ENCODE assay signal across 9 cellular contexts in the genomic region with DNA sequence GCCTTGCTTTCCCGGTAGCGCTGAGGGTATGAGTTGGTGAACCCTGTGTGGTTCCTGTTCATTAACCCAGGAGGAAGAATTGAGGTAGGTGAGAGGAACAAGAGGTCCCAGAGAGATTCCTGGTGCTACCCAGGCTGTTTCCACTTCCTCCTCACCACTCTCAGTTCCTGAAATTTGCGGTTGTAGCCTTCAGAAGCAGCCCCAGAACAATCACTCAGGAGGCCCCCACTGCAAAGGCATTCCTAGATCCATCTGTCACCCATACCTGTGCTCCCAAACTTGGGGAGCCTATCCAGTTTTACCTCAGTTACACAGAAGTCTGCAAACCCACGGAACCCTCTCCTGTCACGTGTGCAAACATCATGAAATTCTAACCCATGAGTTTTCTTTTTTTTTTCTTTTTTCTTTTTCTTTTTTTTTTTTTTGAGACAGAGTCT. TPM values are rescaled to one million over a fixed set of nuclear protein-coding genes. Genes with fewer than 3 reads are reported as not detected.
A peak's percentile ranks its signal among the peaks of the same experiment; 100 is the strongest.
DNase-seq lines count a peak whose midpoint lies in the region; ATAC-seq, FAIRE-seq and TF ChIP-seq lines count a peak whose summit lies in the region.
"Had no signal": no experiment of that assay in that cellular context is flagged by ENCODE, and none has a peak within 500 bp of the region (broad histone marks: within the 10 kb centered on the region; RNA-seq: fewer than 3 reads in every experiment).

No MANE protein-coding gene starts in this region.

- 73% methylated on average over 4 of the region's 5 CpGs for WGBS in right lobe of liver (ENCODE audit: insufficient coverage, low coverage, low lambda C conversion rate, missing lambda C conversion rate)
- WGBS in HepG2 (ENCODE audit: low lambda C conversion rate), result 33% methylated on average over 5 of the region's 5 CpGs

- H3K9ac ChIP-seq in HepG2 (ENCODE audit: insufficient read depth, low read depth, low read length), result no peak overlapping the region

- no peak for FAIRE-seq in HepG2 (lab: Jason Lieb, UNC)

- no peak overlapping the region for H3K4me2 ChIP-seq in HepG2 (ENCODE audit: low read depth, low read length)

- intact Hi-C loops in right lobe of liver (cut with DNase I) (no loop called here), HepG2 (cut with micrococcal nuclease; ENCODE audit: unreplicated experiment) (no loop called here), upper lobe of right lung (cut with DNase I) (no loop called here)

- H4K20me1 ChIP-seq in HepG2 (ENCODE audit: insufficient read depth, low read length), result no peaks in the 10 kb centered on the region

- TF ChIP-seq POLR2A in right lobe of liver (IDR thresholded peaks at IDR 0.05), result no peak
- TF ChIP-seq POLR2A in HepG2 (IDR thresholded peaks at IDR 0.05; ENCODE audit: insufficient read depth in 1 of 2, low read depth in 2 of 2, low read length in 2 of 2), result no peak
- no peak for TF ChIP-seq POLR2A in NB4 (IDR thresholded peaks at IDR 0.05; ENCODE audit: extremely low read depth, insufficient read length)

- H3K4me1 ChIP-seq in right lobe of liver, result peaks cover 0 to 3% (median 0%) of the 10 kb centered on the region in 4 donors
- H3K4me1 ChIP-seq in HepG2 (ENCODE audit: insufficient read depth, low read length), result peaks cover 15% of the 10 kb centered on the region
- no peaks in the 10 kb centered on the region for H3K4me1 ChIP-seq in upper lobe of right lung

- peak; percentile 16 to 45 (median 36) for ATAC-seq in right lobe of liver
- ATAC-seq in HepG2, result no peak
- ATAC-seq in HG02884 (IDR thresholded peaks at IDR 0.05; ENCODE audit: unreplicated experiment), result peak; percentile 83
- ATAC-seq in upper lobe of right lung, result peak; percentile 88

- no peak for DNase-seq in right lobe of liver
- no peak for DNase-seq in HepG2 (ENCODE audit: low spot score)
- DNase-seq in NB4 (ENCODE audit: low read depth), result peak; percentile 36
- no peak for DNase-seq in upper lobe of right lung
- no peak for DNase-seq in cerebellum (ENCODE audit: low spot score)
- no peak for DNase-seq in NCI-H1048 (lab: John Stamatoyannopoulos, UW)
- DNase-seq in NCI-H82 treated with DMSO at 0.1 percent for 48 hours (lab: John Stamatoyannopoulos, UW; ENCODE audit: unreplicated experiment), result no peak
- DNase-seq: IMR-90 had no signal

- no TSS peak for BruUV-seq in HepG2 (replicated peaks; lab: Mats Ljungman, UMichigan)

- H3K27ac ChIP-seq in right lobe of liver (no peak overlapping the region), HepG2 (ENCODE audit: extremely low read length, insufficient read depth, low read length) (no peak overlapping the region), upper lobe of right lung (no peak overlapping the region)

- POLR2A ChIA-PET in HepG2 (lab: Yijun Ruan, JAX), result no interaction called here

- H3K9me3 ChIP-seq in right lobe of liver, result no peaks in the 10 kb centered on the region
- H3K9me3 ChIP-seq in HepG2 (ENCODE audit: low read length), result no peaks in the 10 kb centered on the region
- no peaks in the 10 kb centered on the region for H3K9me3 ChIP-seq in upper lobe of right lung

- H3K36me3 ChIP-seq in right lobe of liver, result no peaks in the 10 kb centered on the region
- no peaks in the 10 kb centered on the region for H3K36me3 ChIP-seq in HepG2 (replicated peaks in 1 of 2; ENCODE audit: control insufficient read depth in 1 of 2, insufficient read depth in 2 of 2, low read length in 2 of 2)
- no peaks in the 10 kb centered on the region for H3K36me3 ChIP-seq in upper lobe of right lung

- H3K79me2 ChIP-seq in HepG2 (ENCODE audit: insufficient read depth, low read length), result no peaks in the 10 kb centered on the region

- in situ Hi-C loops in HepG2 (cut with HindIII; ENCODE audit: extremely low pct_ligation_motif_present, low pct_unique_long_range_greater_than_20kb), result loop anchor here (25.0 kb wide), 1 partner anchor 411 kb away; a partner anchor contains a TSS

- no peak overlapping the region for H2AFZ ChIP-seq in HepG2 (ENCODE audit: low read length)

- no peaks in the 10 kb centered on the region for H3K27me3 ChIP-seq in right lobe of liver
- peaks cover 0 to 1% of the 10 kb centered on the region in 2 experiments; a peak in 3 of 5 replicates for H3K27me3 ChIP-seq in HepG2 (ENCODE audit: control insufficient read depth in 1 of 2, insufficient read depth in 2 of 2, low read length in 2 of 2)
- H3K27me3 ChIP-seq in upper lobe of right lung, result no peaks in the 10 kb centered on the region

- TF ChIP-seq CTCF in right lobe of liver (IDR thresholded peaks at IDR 0.05) (no peak), HepG2 (CRISPR knock-in tag; IDR thresholded peaks at IDR 0.05) (no peak), NB4 (IDR thresholded peaks at IDR 0.05; ENCODE audit: low read depth, low read length) (no peak), upper lobe of right lung (IDR thresholded peaks at IDR 0.05) (no peak)

- no peak for TF ChIP-seq EP300 in HepG2 (IDR thresholded peaks at IDR 0.05; ENCODE audit: low read depth in 2 of 2, low read length in 2 of 2)
- TF ChIP-seq EP300 in HepG2 (CRISPR knock-in tag; IDR thresholded peaks at IDR 0.05; ENCODE audit: borderline replicate concordance), result no peak

- H3K4me3 ChIP-seq in right lobe of liver, result no peak overlapping the region
- no peak overlapping the region for H3K4me3 ChIP-seq in HepG2 (replicated peaks in 1 of 3; ENCODE audit: insufficient read depth in 1 of 3, low read depth in 2 of 3, low read length in 3 of 3)
- H3K4me3 ChIP-seq in NB4 (ENCODE audit: low read depth, low read length), result no peak overlapping the region
- H3K4me3 ChIP-seq in upper lobe of right lung, result no peak overlapping the region

- TF ChIP-seq RAD21 in HepG2 (CRISPR knock-in tag; IDR thresholded peaks at IDR 0.05), result no peak

- CTCF ChIA-PET in HepG2 (lab: Yijun Ruan, JAX; ENCODE audit: low intra/inter-chr PET ratio, low total read pairs), result no interaction called here

TF ChIP-seq in HepG2, 621 proteins besides CTCF, POLR2A, EP300 and RAD21 (continues in another document):
- TF ChIP-seq, protein P1, sequence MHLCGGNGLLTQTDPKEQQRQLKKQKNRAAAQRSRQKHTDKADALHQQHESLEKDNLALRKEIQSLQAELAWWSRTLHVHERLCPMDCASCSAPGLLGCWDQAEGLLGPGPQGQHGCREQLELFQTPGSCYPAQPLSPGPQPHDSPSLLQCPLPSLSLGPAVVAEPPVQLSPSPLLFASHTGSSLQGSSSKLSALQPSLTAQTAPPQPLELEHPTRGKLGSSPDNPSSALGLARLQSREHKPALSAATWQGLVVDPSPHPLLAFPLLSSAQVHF (CRISPR knock-in tag; IDR thresholded peaks at IDR 0.05), result no peak
- no peak for TF ChIP-seq PLRG1 (conservative IDR thresholded peaks at IDR 0.05)
- TF ChIP-seq, protein P2, sequence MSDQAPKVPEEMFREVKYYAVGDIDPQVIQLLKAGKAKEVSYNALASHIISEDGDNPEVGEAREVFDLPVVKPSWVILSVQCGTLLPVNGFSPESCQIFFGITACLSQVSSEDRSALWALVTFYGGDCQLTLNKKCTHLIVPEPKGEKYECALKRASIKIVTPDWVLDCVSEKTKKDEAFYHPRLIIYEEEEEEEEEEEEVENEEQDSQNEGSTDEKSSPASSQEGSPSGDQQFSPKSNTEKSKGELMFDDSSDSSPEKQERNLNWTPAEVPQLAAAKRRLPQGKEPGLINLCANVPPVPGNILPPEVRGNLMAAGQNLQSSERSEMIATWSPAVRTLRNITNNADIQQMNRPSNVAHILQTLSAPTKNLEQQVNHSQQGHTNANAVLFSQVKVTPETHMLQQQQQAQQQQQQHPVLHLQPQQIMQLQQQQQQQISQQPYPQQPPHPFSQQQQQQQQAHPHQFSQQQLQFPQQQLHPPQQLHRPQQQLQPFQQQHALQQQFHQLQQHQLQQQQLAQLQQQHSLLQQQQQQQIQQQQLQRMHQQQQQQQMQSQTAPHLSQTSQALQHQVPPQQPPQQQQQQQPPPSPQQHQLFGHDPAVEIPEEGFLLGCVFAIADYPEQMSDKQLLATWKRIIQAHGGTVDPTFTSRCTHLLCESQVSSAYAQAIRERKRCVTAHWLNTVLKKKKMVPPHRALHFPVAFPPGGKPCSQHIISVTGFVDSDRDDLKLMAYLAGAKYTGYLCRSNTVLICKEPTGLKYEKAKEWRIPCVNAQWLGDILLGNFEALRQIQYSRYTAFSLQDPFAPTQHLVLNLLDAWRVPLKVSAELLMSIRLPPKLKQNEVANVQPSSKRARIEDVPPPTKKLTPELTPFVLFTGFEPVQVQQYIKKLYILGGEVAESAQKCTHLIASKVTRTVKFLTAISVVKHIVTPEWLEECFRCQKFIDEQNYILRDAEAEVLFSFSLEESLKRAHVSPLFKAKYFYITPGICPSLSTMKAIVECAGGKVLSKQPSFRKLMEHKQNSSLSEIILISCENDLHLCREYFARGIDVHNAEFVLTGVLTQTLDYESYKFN (CRISPR knock-in tag; conservative IDR thresholded peaks at IDR 0.05), result no peak

RNA-seq across cellular contexts. Expression of a gene that starts 9.0 kb away (rescaled TPM):
- total RNA-seq in right lobe of liver (10 to 100 TPM in 5 of 6 experiments, 1 to 10 TPM in 1; 8.1 to 27.6 (median 12.0) TPM), HepG2 (2016; rRNA removed; fragmentation: Illumina TruSeq; extraction: Trizol) (22.6 and 25.7 TPM in 2 replicates), upper lobe of right lung (61.2 TPM), cerebellum (22.7 TPM)
- total RNA-seq in HepG2 (2016; cell fraction: cytosol; rRNA removed; fragmentation: Illumina TruSeq; extraction: Trizol; ENCODE audit: low read depth), result 6.1 and 10.2 TPM in 2 replicates
- total RNA-seq in HepG2 (2016; cell fraction: insoluble cytoplasmic fraction; rRNA removed; fragmentation: Illumina TruSeq; extraction: Trizol), result 20.3 and 22.2 TPM in 2 replicates
- total RNA-seq in HepG2 (2016; cell fraction: membrane; rRNA removed; fragmentation: Illumina TruSeq; extraction: Trizol), result 24.0 and 27.4 TPM in 2 replicates
- 11.6 and 11.8 TPM in 2 replicates for total RNA-seq in HepG2 (2016; cell fraction: nucleus; rRNA removed; fragmentation: Illumina TruSeq; extraction: Trizol)
- 7.1 and 9.1 TPM in 2 replicates for polyA plus RNA-seq in HepG2 (2011; rRNA removed)
- polyA plus RNA-seq in HepG2 (2011; cell fraction: cytosol; rRNA removed), result 5.3 and 6.6 TPM in 2 replicates
- 2.9 and 4.2 TPM in 2 replicates for polyA plus RNA-seq in HepG2 (2011; cell fraction: nucleus; rRNA removed)
- polyA plus RNA-seq in HepG2 (2012), result 5.0 and 6.5 TPM in 2 replicates
- polyA plus RNA-seq in HepG2 (2016; cell fraction: cytosol; fragmentation: Illumina TruSeq; extraction: Trizol; ENCODE audit: low read depth), result 5.4 and 7.9 TPM in 2 replicates
- 25.0 and 34.3 TPM in 2 replicates for polyA plus RNA-seq in HepG2 (2016; cell fraction: insoluble cytoplasmic fraction; fragmentation: Illumina TruSeq; extraction: Trizol; ENCODE audit: low read depth)
- 18.1 and 20.5 TPM in 2 replicates for polyA plus RNA-seq in HepG2 (2016; cell fraction: membrane; fragmentation: Illumina TruSeq; extraction: Trizol; ENCODE audit: low read depth)
- polyA plus RNA-seq in HepG2 (2016; cell fraction: nucleus; fragmentation: Illumina TruSeq; extraction: Trizol; ENCODE audit: insufficient read depth, low read depth), result 13.7 and 14.2 TPM in 2 replicates
- polyA minus RNA-seq in HepG2 (2011; rRNA and poly(A)+ RNA removed; ENCODE audit: low replicate concordance), result 6.7 and 9.6 TPM in 2 replicates
- 11.4 and 13.8 TPM in 2 replicates for polyA minus RNA-seq in HepG2 (2011; cell fraction: cytosol; rRNA and poly(A)+ RNA removed)
- polyA minus RNA-seq in HepG2 (2011; cell fraction: nucleus; rRNA and poly(A)+ RNA removed), result 19.6 and 21.5 TPM in 2 replicates
